20 cellular contexts compared by ENCODE assay signal in the genomic region with DNA sequence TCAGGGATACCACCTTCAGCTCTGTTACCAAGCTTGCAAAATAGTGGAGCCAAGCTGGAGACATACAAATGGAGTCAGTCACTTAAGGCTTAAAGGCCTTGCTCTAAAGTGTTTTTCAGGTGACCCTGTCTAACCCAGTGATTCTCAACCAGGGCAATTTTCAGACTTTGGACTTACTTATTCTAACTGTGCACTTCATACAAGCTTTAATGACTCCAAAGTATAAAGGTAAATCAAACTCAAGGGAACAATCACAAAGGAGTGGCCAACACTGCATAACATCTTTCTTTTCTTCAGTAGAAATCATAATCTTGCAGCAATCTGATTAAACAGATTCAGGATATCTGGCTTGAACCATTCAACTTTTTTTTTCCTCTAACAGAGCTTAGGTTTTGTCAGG.
"Had no signal": no experiment of that assay in that cellular context is flagged by ENCODE, and none has a peak within 500 bp of the region (broad histone marks: within the 10 kb centered on the region; RNA-seq: fewer than 3 reads in every experiment).

No MANE protein-coding gene starts in this region.

- H3K27me3 Mint-ChIP-seq: natural killer cell treated with Interleukin-12 subunit alpha and Interleukin-12 subunit beta and Interleukin-15 and Interleukin-18, amount 100 ng/mL, for 72 hours; stimulated activated naive CD8-positive, alpha-beta T cell treated with anti-CD3 and anti-CD28 coated beads, Interleukin-15, amount 100 ng/mL, for 72 hours had no signal

- H3K4me1 ChIP-seq: pancreas, prostate gland, right lobe of liver, spleen, testis, tibial nerve had no signal

- H3K27ac Mint-ChIP-seq: natural killer cell treated with Interleukin-12 subunit alpha and Interleukin-12 subunit beta and Interleukin-15 and Interleukin-18, amount 100 ng/mL, for 72 hours; stimulated activated naive B cell treated with anti-CD40 and anti-IgM and Interleukin-4, amounts not matched to agents 10 μg/mL and 1 μg/mL and 100 μg/mL, for 72 hours; stimulated activated naive CD8-positive, alpha-beta T cell treated with anti-CD3 and anti-CD28 coated beads, Interleukin-15, amount 100 ng/mL, for 72 hours had no signal

- H3K36me3 Mint-ChIP-seq: natural killer cell treated with Interleukin-12 subunit alpha and Interleukin-12 subunit beta and Interleukin-15 and Interleukin-18, amount 100 ng/mL, for 72 hours; stimulated activated naive B cell treated with anti-CD40 and anti-IgM and Interleukin-4, amounts not matched to agents 10 μg/mL and 1 μg/mL and 100 μg/mL, for 72 hours had no signal

- H3K27me3 ChIP-seq: dorsolateral prefrontal cortex, hepatocyte, pancreas, right lobe of liver, spleen, testis, tibial nerve had no signal

- H3K9me3 Mint-ChIP-seq: natural killer cell treated with Interleukin-12 subunit alpha and Interleukin-12 subunit beta and Interleukin-15 and Interleukin-18, amount 100 ng/mL, for 72 hours; stimulated activated naive B cell treated with anti-CD40 and anti-IgM and Interleukin-4, amounts not matched to agents 10 μg/mL and 1 μg/mL and 100 μg/mL, for 72 hours; stimulated activated naive CD8-positive, alpha-beta T cell treated with anti-CD3 and anti-CD28 coated beads, Interleukin-15, amount 100 ng/mL, for 72 hours had no signal

- H3K4me3 Mint-ChIP-seq: natural killer cell treated with Interleukin-12 subunit alpha and Interleukin-12 subunit beta and Interleukin-15 and Interleukin-18, amount 100 ng/mL, for 72 hours; stimulated activated naive B cell treated with anti-CD40 and anti-IgM and Interleukin-4, amounts not matched to agents 10 μg/mL and 1 μg/mL and 100 μg/mL, for 72 hours; stimulated activated naive CD8-positive, alpha-beta T cell treated with anti-CD3 and anti-CD28 coated beads, Interleukin-15, amount 100 ng/mL, for 72 hours had no signal

- FAIRE-seq: pancreas had no signal

- H3K4me2 ChIP-seq: hepatocyte had no signal

- H3K9me3 ChIP-seq: pancreas, prostate gland, right lobe of liver, spleen, testis, tibial nerve had no signal

- H2AFZ ChIP-seq: hepatocyte had no signal

- H3K27ac ChIP-seq: dorsolateral prefrontal cortex, hepatocyte, pancreas, prostate gland, right lobe of liver, spleen, testis, tibial nerve had no signal

- DNase-seq: cortex of kidney; dorsolateral prefrontal cortex; effector CD8-positive, alpha-beta T cell; foreskin melanocyte; head of caudate nucleus; mammary epithelial cell; occipital lobe; pancreas; right lobe of liver; spleen; stimulated activated CD4-positive, alpha-beta T cell treated with anti-CD3 and anti-CD28 coated beads, Interleukin-15, amount 100 ng/mL, for 24 hours; stimulated activated CD4-positive, alpha-beta T cell treated with anti-CD3 and anti-CD28 coated beads, Interleukin-1b, Interleukin-23, amount 100 ng/mL, for 48 hours; stimulated activated CD4-positive, alpha-beta T cell treated with anti-CD3 and anti-CD28 coated beads, Interleukin-4, amount 100 ng/mL, for 4 hours; stimulated activated naive B cell treated with anti-CD40 and anti-IgM and Interleukin-4, amounts not matched to agents 10 μg/mL and 1 μg/mL and 100 μg/mL, for 72 hours; stimulated activated naive CD8-positive, alpha-beta T cell treated with anti-CD3 and anti-CD28 coated beads, Interleukin-15, amount 100 ng/mL, for 72 hours; testis had no signal

- ATAC-seq: natural killer cell treated with Interleukin-12 subunit alpha and Interleukin-12 subunit beta and Interleukin-15 and Interleukin-18, amount 100 ng/mL, for 72 hours; pancreas; stimulated activated naive B cell treated with anti-CD40 and anti-IgM and Interleukin-4, amounts not matched to agents 10 μg/mL and 1 μg/mL and 100 μg/mL, for 72 hours; stimulated activated naive CD8-positive, alpha-beta T cell treated with anti-CD3 and anti-CD28 coated beads, Interleukin-15, amount 100 ng/mL, for 72 hours had no signal

- H3K4me3 ChIP-seq: dorsolateral prefrontal cortex, hepatocyte, pancreas, prostate gland, right lobe of liver, spleen, testis, tibial nerve had no signal

- H3K4me1 Mint-ChIP-seq: stimulated activated naive B cell treated with anti-CD40 and anti-IgM and Interleukin-4, amounts not matched to agents 10 μg/mL and 1 μg/mL and 100 μg/mL, for 72 hours; stimulated activated naive CD8-positive, alpha-beta T cell treated with anti-CD3 and anti-CD28 coated beads, Interleukin-15, amount 100 ng/mL, for 72 hours had no signal

- H3K36me3 ChIP-seq: pancreas, prostate gland, right lobe of liver, tibial nerve had no signal
